ENCODE assay signal across 8 cellular contexts in the genomic region with DNA sequence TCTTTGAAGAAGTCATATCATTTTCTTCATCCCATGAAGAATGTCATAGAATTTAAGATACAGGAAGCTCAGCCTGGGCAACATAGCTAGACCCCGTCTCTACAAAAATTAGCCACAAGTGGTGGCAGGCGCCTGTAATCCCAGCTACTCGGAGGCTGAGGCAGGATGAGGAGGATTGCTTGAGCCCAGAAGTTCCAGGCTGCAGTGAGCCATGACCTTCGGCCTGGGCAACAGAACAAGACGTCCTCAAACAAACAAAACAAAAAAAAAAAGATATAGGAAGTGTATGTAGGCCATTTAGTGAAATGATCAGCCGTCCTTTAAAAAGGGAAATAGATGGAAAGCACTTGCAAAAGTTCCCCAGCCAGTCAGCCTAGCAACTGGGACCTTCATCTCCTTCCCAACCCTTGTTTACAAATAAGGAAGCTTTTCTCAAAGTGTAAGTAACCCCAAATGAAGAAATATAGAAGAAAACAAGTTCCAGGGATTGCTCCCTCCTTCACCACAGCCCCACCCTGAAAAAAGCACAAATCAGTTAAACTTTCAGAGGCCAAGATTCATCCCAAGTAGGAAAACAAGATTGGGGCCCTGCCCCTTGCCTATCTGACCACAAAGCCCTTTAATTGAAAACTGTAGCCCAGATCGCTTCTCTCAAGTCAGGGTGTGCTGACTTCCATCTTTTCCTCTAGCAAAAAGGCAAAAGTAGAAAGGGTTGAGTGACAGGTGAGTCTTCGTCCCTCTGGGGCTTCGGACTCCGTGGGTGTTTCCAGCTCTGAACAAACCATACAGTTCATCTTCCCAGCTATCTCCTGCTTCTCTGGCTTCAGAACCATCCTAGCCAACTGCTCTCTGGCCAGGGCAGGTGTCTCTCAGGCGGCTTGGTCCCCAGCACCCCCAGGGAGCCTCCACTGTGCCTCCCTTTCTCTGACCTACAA. TPM values are rescaled to one million over a fixed set of nuclear protein-coding genes. Genes with fewer than 3 reads are reported as not detected.
DNase-seq lines count a peak whose midpoint lies in the region; ATAC-seq and TF ChIP-seq lines count a peak whose summit lies in the region.

No MANE protein-coding gene starts in this region.

- H3K36me3 Mint-ChIP-seq in mesothelial cell of epicardium = no peaks in the 10 kb centered on the region

- peaks cover 1% of the 10 kb centered on the region for H3K27me3 Mint-ChIP-seq in mesothelial cell of epicardium (ENCODE audit: low read depth)

- peak overlapping the region; percentile 66 for H3K27ac ChIP-seq in 22Rv1

- H3K4me1 Mint-ChIP-seq in mesothelial cell of epicardium = peaks cover 30% of the 10 kb centered on the region

- no peaks in the 10 kb centered on the region for H3K9me3 Mint-ChIP-seq in mesothelial cell of epicardium

- no peak for TF ChIP-seq CTCF in 22Rv1 (IDR thresholded peaks at IDR 0.05)
- no peak for TF ChIP-seq CTCF in choroid plexus epithelial cell (conservative IDR thresholded peaks at IDR 0.05; ENCODE audit: low read depth, low read length)
- no peak for TF ChIP-seq CTCF in mesothelial cell of epicardium (IDR thresholded peaks at IDR 0.05; ENCODE audit: unreplicated experiment)

- DNase-seq in LHCN-M2 (ENCODE audit: low read depth) (peak; percentile 29), choroid plexus epithelial cell (ENCODE audit: low read depth) (no peak), mesothelial cell of epicardium (ENCODE audit: low spot score in 2 of 2, unreplicated experiment in 2 of 2) (no peak), NCI-H2171 treated with DMSO at 0.1 percent for 48 hours (lab: John Stamatoyannopoulos, UW) (no peak), NCI-H1105 treated with DMSO at 0.1 percent for 48 hours (lab: John Stamatoyannopoulos, UW) (no peak)
- DNase-seq in stimulated activated CD4-positive, alpha-beta T cell treated with anti-CD3 and anti-CD28 coated beads, Interleukin-1b, Interleukin-23, amount 100 ng/mL, for 48 hours = no peak

- H3K4me3 Mint-ChIP-seq in mesothelial cell of epicardium = peak overlapping the region; percentile 78

- H3K27ac Mint-ChIP-seq in mesothelial cell of epicardium = peak overlapping the region; percentile 93

- H3K4me3 ChIP-seq in choroid plexus epithelial cell (ENCODE audit: low read depth, low read length) = peak overlapping the region; percentile 89

- ATAC-seq in GM19463 (IDR thresholded peaks at IDR 0.05; ENCODE audit: unreplicated experiment) = no peak

RNA-seq across cellular contexts. Expression of gene SLC31A2, which starts 1.2 kb away (rescaled TPM):
- total RNA-seq in LHCN-M2 (2014; rRNA removed) = 78.7 and 88.0 TPM in 2 replicates
- 32.9 TPM for polyA plus RNA-seq in LHCN-M2 (2012)
- 7.2 to 8.5 TPM (median 7.8 TPM) in 3 replicates for total RNA-seq in mesothelial cell of epicardium
